23 cellular contexts compared by ENCODE assay signal in genomic region chr16:50642349-50642748, GRCh38. TPM values are rescaled to one million over a fixed set of nuclear protein-coding genes. Genes with fewer than 3 reads are reported as not detected.
"Had no signal": no experiment of that assay in that cellular context is flagged by ENCODE, and none has a peak within 500 bp of the region (broad histone marks: within the 10 kb centered on the region; RNA-seq: fewer than 3 reads in every experiment).

No MANE protein-coding gene starts in this region.

- H3K36me3 Mint-ChIP-seq: activated naive CD4-positive, alpha-beta T cell treated with anti-CD3 and anti-CD28 coated beads, Interleukin-2, amount 50 U/mL, for 24 hours; brain; naive thymus-derived CD4-positive, alpha-beta T cell; stimulated activated memory B cell treated with anti-CD40 and anti-IgM and Interleukin-4, amounts not matched to agents 10 μg/mL and 1 μg/mL and 100 μg/mL, for 72 hours had no signal

- H3K4me1 Mint-ChIP-seq: stimulated activated memory B cell treated with anti-CD40 and anti-IgM and Interleukin-4, amounts not matched to agents 10 μg/mL and 1 μg/mL and 100 μg/mL, for 72 hours had no signal

- H3K4me1 ChIP-seq: ascending aorta, suprapubic skin, upper lobe of right lung had no signal

- H3K36me3 ChIP-seq: adrenal gland, heart left ventricle, ovary, suprapubic skin, upper lobe of right lung had no signal

- H3K27ac ChIP-seq: adrenal gland, ascending aorta, heart left ventricle, ovary, SK-N-MC, skin epidermis, suprapubic skin, upper lobe of right lung had no signal

- H3K4me3 ChIP-seq: adrenal gland, ascending aorta, heart left ventricle, ovary, SK-N-MC, skin epidermis, suprapubic skin, tibial artery, upper lobe of right lung had no signal

- H3K27me3 Mint-ChIP-seq: activated naive CD4-positive, alpha-beta T cell treated with anti-CD3 and anti-CD28 coated beads, Interleukin-2, amount 50 U/mL, for 24 hours; naive thymus-derived CD4-positive, alpha-beta T cell had no signal

- FAIRE-seq: endothelial cell of umbilical vein had no signal

- ATAC-seq: heart left ventricle; naive thymus-derived CD4-positive, alpha-beta T cell; stimulated activated memory B cell treated with anti-CD40 and anti-IgM and Interleukin-4, amounts not matched to agents 10 μg/mL and 1 μg/mL and 100 μg/mL, for 72 hours; upper lobe of right lung had no signal

- H3K27me3 ChIP-seq: adrenal gland, ascending aorta, heart left ventricle, ovary, suprapubic skin, tibial artery, upper lobe of right lung had no signal

- H3K9me3 ChIP-seq: adrenal gland, ascending aorta, heart left ventricle, ovary, suprapubic skin, tibial artery, upper lobe of right lung had no signal

- H3K9me3 Mint-ChIP-seq: activated naive CD4-positive, alpha-beta T cell treated with anti-CD3 and anti-CD28 coated beads, Interleukin-2, amount 50 U/mL, for 24 hours; brain; mesothelial cell of epicardium; stimulated activated memory B cell treated with anti-CD40 and anti-IgM and Interleukin-4, amounts not matched to agents 10 μg/mL and 1 μg/mL and 100 μg/mL, for 72 hours had no signal

- H3K27ac Mint-ChIP-seq: activated naive CD4-positive, alpha-beta T cell treated with anti-CD3 and anti-CD28 coated beads, Interleukin-2, amount 50 U/mL, for 24 hours; brain; mesothelial cell of epicardium; naive thymus-derived CD4-positive, alpha-beta T cell; progenitor cell of endocrine pancreas; stimulated activated memory B cell treated with anti-CD40 and anti-IgM and Interleukin-4, amounts not matched to agents 10 μg/mL and 1 μg/mL and 100 μg/mL, for 72 hours had no signal

- H3K4me3 Mint-ChIP-seq: activated naive CD4-positive, alpha-beta T cell treated with anti-CD3 and anti-CD28 coated beads, Interleukin-2, amount 50 U/mL, for 24 hours; brain; mesothelial cell of epicardium; naive thymus-derived CD4-positive, alpha-beta T cell; stimulated activated memory B cell treated with anti-CD40 and anti-IgM and Interleukin-4, amounts not matched to agents 10 μg/mL and 1 μg/mL and 100 μg/mL, for 72 hours had no signal

- DNase-seq: activated CD8-positive, alpha-beta memory T cell treated with anti-CD3 and anti-CD28 coated beads, Interleukin-2, amount 50 U/mL, for 48 hours; activated effector memory CD4-positive, alpha-beta T cell treated with anti-CD3 and anti-CD28 coated beads, Interleukin-2, amount 50 U/mL, for 16 hours; adrenal gland; foreskin fibroblast; heart left ventricle; naive thymus-derived CD4-positive, alpha-beta T cell; ovary; retina; stimulated activated CD4-positive, alpha-beta T cell treated with anti-CD3 and anti-CD28 coated beads, Interleukin-4, amount 100 ng/mL, for 24 hours; tibial artery; upper lobe of right lung had no signal

RNA-seq across cellular contexts. Expression of gene SNX20, which starts 38.8 kb away (rescaled TPM):
- total RNA-seq: endothelial cell of umbilical vein, kidney epithelial cell, mesothelial cell of epicardium, progenitor cell of endocrine pancreas had no signal
- polyA plus RNA-seq: endothelial cell of umbilical vein, neural cell had no signal

RNA-seq across cellular contexts. Expression of gene NOD2, which starts 51.1 kb away (rescaled TPM):
- total RNA-seq: progenitor cell of endocrine pancreas had no signal
- polyA plus RNA-seq: neural cell had no signal
